Comparison of ENCODE assay signal across 12 cellular contexts in genomic region chr2:101559576-101559975, GRCh38.
DNase-seq lines count a peak whose midpoint lies in the region; ATAC-seq and TF ChIP-seq lines count a peak whose summit lies in the region.
"Had no signal": no experiment of that assay in that cellular context is flagged by ENCODE, and none has a peak within 500 bp of the region (broad histone marks: within the 10 kb centered on the region; RNA-seq: fewer than 3 reads in every experiment).

No MANE protein-coding gene starts in this region.

- H3K4me1 ChIP-seq in esophagus (ENCODE audit: control insufficient read depth in 2 of 2, insufficient read depth in 2 of 2, low read length in 1 of 2) (peaks cover 0 to 3% of the 10 kb centered on the region in 2 donors), left lung (peaks cover 0 to 12% of the 10 kb centered on the region in 2 donors)

- H3K27me3 ChIP-seq in esophagus (ENCODE audit: control insufficient read depth in 1 of 2, insufficient read depth in 2 of 2, low read length in 2 of 2) (no peaks in the 10 kb centered on the region), left lung (peaks cover 0 to 5% of the 10 kb centered on the region in 2 donors)

- H3K36me3 ChIP-seq in esophagus (ENCODE audit: control insufficient read depth in 2 of 2, insufficient read depth in 2 of 2, low read length in 1 of 2), result no peaks in the 10 kb centered on the region
- H3K36me3 ChIP-seq in left lung, result no peaks in the 10 kb centered on the region

- intact Hi-C loops in left lung (cut with DNase I), result no loop called here

- H3K4me3 ChIP-seq in esophagus (ENCODE audit: low read depth in 1 of 2, low read length in 2 of 2), result no peak overlapping the region
- no peak overlapping the region for H3K4me3 ChIP-seq in left lung

- peaks cover 2 to 4% of the 10 kb centered on the region in 2 donors for H3K9me3 ChIP-seq in esophagus (ENCODE audit: control insufficient read depth in 2 of 2, insufficient read depth in 1 of 2, low read depth in 1 of 2, low read length in 1 of 2)
- H3K9me3 ChIP-seq in left lung, result no peaks in the 10 kb centered on the region

- in situ Hi-C loops in KBM-7 (cut with MboI; ENCODE audit: low pct_unique_long_range_greater_than_20kb, low sequenced_read_pairs), result no loop called here

- WGBS in esophagus, 2 donors, result 47 to 58% methylated on average over 7 of the region's 7 CpGs

- TF ChIP-seq CTCF in left lung (IDR thresholded peaks at IDR 0.05), result no peak

- peak; percentile 15 for DNase-seq in KBM-7
- no peak for DNase-seq in left lung
- DNase-seq in superior temporal gyrus (ENCODE audit: extremely low spot score), result no peak
- DNase-seq in NCI-H774 (lab: John Stamatoyannopoulos, UW), result no peak
- DNase-seq: activated CD4-positive, CD25-positive, alpha-beta regulatory T cell treated with anti-CD3 and anti-CD28 coated beads, Interleukin-2, amount 50 U/mL, for 72 hours; mesendoderm; NK-92 treated with Interleukin-12 subunit alpha and Interleukin-12 subunit beta, amount 100 ng/mL, for 24 hours; small intestine had no signal

- ATAC-seq in left lung (peak; percentile 51), GM19035 (IDR thresholded peaks at IDR 0.05; ENCODE audit: unreplicated experiment) (no peak), GM19351 (IDR thresholded peaks at IDR 0.05; ENCODE audit: unreplicated experiment) (no peak)

- H3K27ac ChIP-seq in esophagus (ENCODE audit: low read depth in 2 of 2, low read length in 1 of 2) (peak overlapping the region; percentile 40 to 62), left lung (peak overlapping the region; percentile 29 to 72), temporal lobe (ENCODE audit: low read depth, low read length) (peak overlapping the region; percentile 62)
